Comparison of ENCODE assay signal across 9 cellular contexts in genomic region chr20:51412333-51412761, GRCh38.
A peak's percentile ranks its signal among the peaks of the same experiment; 100 is the strongest.
DNase-seq lines count a peak whose midpoint lies in the region; ATAC-seq and TF ChIP-seq lines count a peak whose summit lies in the region.
"Had no signal": no experiment of that assay in that cellular context is flagged by ENCODE, and none has a peak within 500 bp of the region (broad histone marks: within the 10 kb centered on the region; RNA-seq: fewer than 3 reads in every experiment).

No MANE protein-coding gene starts in this region.

- H3K9me3 Mint-ChIP-seq in MCF 10A (ENCODE audit: unreplicated experiment) (no peaks in the 10 kb centered on the region), mesothelial cell of epicardium (peaks cover 4% of the 10 kb centered on the region)

- H3K9me3 ChIP-seq in breast epithelium (no peaks in the 10 kb centered on the region), aorta (ENCODE audit: control insufficient read depth, low read length) (no peaks in the 10 kb centered on the region)

- H3K36me3 ChIP-seq in breast epithelium = no peaks in the 10 kb centered on the region
- H3K36me3 ChIP-seq in aorta (ENCODE audit: control insufficient read depth in 1 of 2, insufficient read depth in 2 of 2, low read length in 1 of 2) = no peaks in the 10 kb centered on the region

- H3K27ac ChIP-seq in breast epithelium (peak overlapping the region; percentile 46 to 82), coronary artery (peak overlapping the region; percentile 62 to 64), aorta (ENCODE audit: low read depth in 1 of 2, low read length in 2 of 2) (peak overlapping the region in 1 of 2 donors; percentile 14)
- H3K27ac ChIP-seq: C4-2B had no signal

- H3K4me3 Mint-ChIP-seq in MCF 10A (ENCODE audit: unreplicated experiment) = no peak overlapping the region
- no peak overlapping the region for H3K4me3 Mint-ChIP-seq in mesothelial cell of epicardium

- CTCF ChIA-PET in MCF 10A (lab: Yijun Ruan, JAX) = interaction anchor here (0.6 to 1.3 kb wide), 5 partner anchors 14 to 185 kb away, joined by 3 to 4 read pairs (median 4); no protein-coding TSS in a partner anchor

- no peaks in the 10 kb centered on the region for H3K27me3 ChIP-seq in breast epithelium
- H3K27me3 ChIP-seq in aorta (ENCODE audit: control insufficient read depth in 1 of 2, insufficient read depth in 2 of 2, low read length in 1 of 2) = no peaks in the 10 kb centered on the region

- in situ Hi-C loops in GM13976 (cut with MboI; ENCODE audit: low sequenced_read_pairs, unreplicated experiment) = no loop called here

- POLR2A ChIA-PET in MCF 10A (lab: Yijun Ruan, JAX) = interaction anchor here (0.5 to 1.3 kb wide), 2 partner anchors 28 to 44 kb away, joined by 3 read pairs; no protein-coding TSS in a partner anchor

- DNase-seq in breast epithelium (ENCODE audit: low spot score in 2 of 2) = peak in 1 of 2 donors; percentile 42
- no peak for DNase-seq in MCF 10A (ENCODE audit: unreplicated experiment)
- no peak for DNase-seq in coronary artery (ENCODE audit: low spot score)
- no peak for DNase-seq in mesothelial cell of epicardium (ENCODE audit: low spot score in 2 of 2, unreplicated experiment in 2 of 2)
- DNase-seq in aorta = peak in 1 of 2 donors; percentile 69
- DNase-seq in GM13976 (ENCODE audit: low spot score) = no peak

- H3K4me1 Mint-ChIP-seq in MCF 10A (ENCODE audit: insufficient read depth, unreplicated experiment) (no peaks in the 10 kb centered on the region), mesothelial cell of epicardium (peaks cover 9% of the 10 kb centered on the region)

- H3K27me3 Mint-ChIP-seq in MCF 10A (ENCODE audit: insufficient read depth, unreplicated experiment) (peaks cover 11% of the 10 kb centered on the region), mesothelial cell of epicardium (ENCODE audit: low read depth) (no peaks in the 10 kb centered on the region)

- H3K27ac Mint-ChIP-seq in MCF 10A (ENCODE audit: low read depth, unreplicated experiment) = no peak overlapping the region
- H3K27ac Mint-ChIP-seq in mesothelial cell of epicardium = peak overlapping the region; percentile 30

- H3K4me3 ChIP-seq in breast epithelium (peak overlapping the region in 1 of 3 donors; percentile 43), coronary artery (peak overlapping the region; percentile 53), aorta (ENCODE audit: low read length in 2 of 2) (no peak overlapping the region)

- ATAC-seq in aorta (ENCODE audit: low FRiP score) (peak; percentile 87), GM21786 (IDR thresholded peaks at IDR 0.05; ENCODE audit: unreplicated experiment) (no peak), GM21515 (IDR thresholded peaks at IDR 0.05; ENCODE audit: unreplicated experiment) (no peak)

- peaks cover 5 to 10% of the 10 kb centered on the region in 2 donors for H3K4me1 ChIP-seq in breast epithelium
- peaks cover 0 to 2% of the 10 kb centered on the region in 2 donors for H3K4me1 ChIP-seq in aorta (ENCODE audit: control insufficient read depth in 1 of 2, insufficient read depth in 2 of 2, low read length in 2 of 2)

- no peak for TF ChIP-seq POLR2A in breast epithelium (IDR thresholded peaks at IDR 0.05)

- peaks cover 6% of the 10 kb centered on the region for H3K36me3 Mint-ChIP-seq in MCF 10A (ENCODE audit: insufficient read depth, unreplicated experiment)
- H3K36me3 Mint-ChIP-seq in mesothelial cell of epicardium = peaks cover 18% of the 10 kb centered on the region

- TF ChIP-seq CTCF in breast epithelium (IDR thresholded peaks at IDR 0.05) (no peak), MCF 10A (IDR thresholded peaks at IDR 0.05; ENCODE audit: unreplicated experiment) (no peak), coronary artery (IDR thresholded peaks at IDR 0.05) (no peak), mesothelial cell of epicardium (IDR thresholded peaks at IDR 0.05; ENCODE audit: unreplicated experiment) (no peak), GM13976 (IDR thresholded peaks at IDR 0.05; ENCODE audit: borderline replicate concordance, control extremely low read depth, extremely low read depth, insufficient read depth, missing control alignments) (no peak)

- no TSS peak for BruUV-seq in MCF 10A (replicated peaks; lab: Mats Ljungman, UMichigan)

- 1 to 4% methylated on average over 10 of the region's 10 CpGs for WGBS in aorta, 2 donors

- intact Hi-C loops in breast epithelium (cut with DNase I; ENCODE audit: low total_unique reads) = no loop called here
- intact Hi-C loops in MCF 10A (cut with micrococcal nuclease) = no loop called here
- intact Hi-C loops in aorta (cut with DNase I) = no loop called here
